ENCODE assay signal across 33 cellular contexts in the genomic region with DNA sequence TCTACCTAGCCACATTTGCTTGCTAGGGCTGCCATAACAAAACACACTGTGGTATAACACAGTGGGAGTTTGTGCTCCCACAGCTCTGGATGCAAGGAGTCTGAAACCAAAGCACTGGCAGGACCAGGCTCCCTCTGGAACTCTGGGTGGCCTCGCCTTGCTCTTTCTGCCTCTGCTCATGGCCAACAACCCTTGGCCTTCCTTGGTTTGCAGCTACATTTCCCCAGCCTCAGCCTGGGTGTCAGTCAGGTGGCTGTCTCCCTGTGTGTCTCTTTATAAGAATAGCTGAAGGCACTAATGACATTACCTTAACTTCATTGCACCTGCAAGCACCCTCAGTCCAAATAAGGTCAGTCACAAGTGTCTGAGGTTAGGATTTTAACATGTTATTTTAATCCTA.
"Had no signal": no experiment of that assay in that cellular context is flagged by ENCODE, and none has a peak within 500 bp of the region (broad histone marks: within the 10 kb centered on the region; RNA-seq: fewer than 3 reads in every experiment).

No MANE protein-coding gene starts in this region.

- H3K4me2 ChIP-seq: KMS-11 had no signal

- H3K27ac ChIP-seq: KMS-11 had no signal

- H3K9ac ChIP-seq: KMS-11 had no signal

- H3K4me3 ChIP-seq: MG63 had no signal

- H3K36me3 ChIP-seq: MG63 had no signal

- DNase-seq: Karpas-422, Kasumi-1, KG1, MG63, MM.1S, MV-4-11, NCI-H1048, NCI-H1092, NCI-H1092 treated with DMSO at 0.1 percent for 48 hours, NCI-H1105, NCI-H1417, NCI-H1417 treated with DMSO at 0.1 percent for 48 hours, NCI-H1436, NCI-H1436 treated with DMSO at 0.1 percent for 48 hours, NCI-H146, NCI-H1694, NCI-H1694 treated with DMSO at 0.1 percent for 48 hours, NCI-H187, NCI-H187 treated with DMSO at 0.1 percent for 48 hours, NCI-H1930, NCI-H2029, NCI-H2029 treated with DMSO at 0.1 percent for 48 hours, NCI-H2081, NCI-H2081 treated with DMSO at 0.1 percent for 48 hours, NCI-H2107, NCI-H2171, NCI-H2171 treated with DMSO at 0.1 percent for 48 hours, NCI-H2227 treated with DMSO at 0.1 percent for 48 hours, NCI-H226, NCI-H446, NCI-H446 treated with DMSO at 0.1 percent for 48 hours, NCI-H510A had no signal
